In the genomic region with DNA sequence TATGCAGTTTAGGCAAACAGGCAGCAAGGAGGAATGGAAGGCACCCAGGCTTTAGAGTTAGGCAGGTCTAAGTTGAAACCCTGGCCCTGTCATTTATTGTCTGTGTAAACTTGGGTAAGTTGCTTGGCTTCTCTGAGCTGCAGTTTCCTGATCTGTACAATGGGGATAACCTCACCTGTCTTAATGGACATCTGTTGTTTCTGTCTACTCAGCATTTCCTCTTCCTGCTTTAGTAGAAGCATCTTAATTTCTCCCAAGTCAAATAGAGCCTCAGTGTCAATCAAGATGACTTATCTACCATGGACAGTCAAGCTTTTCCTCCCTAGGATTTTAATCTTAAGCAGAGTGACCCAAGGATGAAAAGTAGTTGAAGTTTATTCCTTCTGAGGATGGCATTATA, we compare ENCODE assay signal across 19 cellular contexts.
"Had no signal": no experiment of that assay in that cellular context is flagged by ENCODE, and none has a peak within 500 bp of the region (broad histone marks: within the 10 kb centered on the region; RNA-seq: fewer than 3 reads in every experiment).

No MANE protein-coding gene starts in this region.

- H3K4me1 Mint-ChIP-seq: immature natural killer cell, naive B cell, nephron progenitor cell had no signal

- FAIRE-seq: endometrium, keratinocyte, small intestine had no signal

- H3K36me3 ChIP-seq: colonic mucosa, gastroesophageal sphincter, left ventricle myocardium inferior, right atrium auricular region had no signal

- H3K9me3 ChIP-seq: colonic mucosa, gastroesophageal sphincter, right atrium auricular region had no signal

- H3K27ac Mint-ChIP-seq: immature natural killer cell, naive B cell, nephron progenitor cell had no signal

- DNase-seq: colonic mucosa; dorsolateral prefrontal cortex; effector CD8-positive, alpha-beta T cell; glutamatergic neuron; immature natural killer cell; left ventricle myocardium inferior; mesendoderm; naive B cell; nephron progenitor cell; small intestine; stimulated activated CD4-positive, alpha-beta T cell treated with anti-CD3 and anti-CD28 coated beads, Interleukin-12 subunit alpha, Interleukin-12 subunit beta, amount 100 ng/mL, for 4 hours; stimulated activated naive CD4-positive, alpha-beta T cell treated with Interleukin-2 at 50 U/mL for 16 hours; trophoblast cell had no signal

- H3K27me3 Mint-ChIP-seq: naive B cell had no signal

- H3K9me3 Mint-ChIP-seq: nephron progenitor cell had no signal

- H3K27ac ChIP-seq: colonic mucosa, dorsolateral prefrontal cortex, gastroesophageal sphincter, left ventricle myocardium inferior, right atrium auricular region had no signal

- ATAC-seq: esophagus mucosa, gastroesophageal sphincter had no signal

- H3K4me1 ChIP-seq: colonic mucosa, gastroesophageal sphincter, left ventricle myocardium inferior, right atrium auricular region had no signal

- H3K4me3 Mint-ChIP-seq: immature natural killer cell, naive B cell, nephron progenitor cell had no signal

- H3K27me3 ChIP-seq: colonic mucosa, dorsolateral prefrontal cortex, gastroesophageal sphincter, right atrium auricular region had no signal

- H3K36me3 Mint-ChIP-seq: immature natural killer cell, naive B cell had no signal

- H3K4me3 ChIP-seq: colonic mucosa, dorsolateral prefrontal cortex, gastroesophageal sphincter, left ventricle myocardium inferior, lung, right atrium auricular region had no signal
